ENCODE assay signal across 16 cellular contexts in the genomic region with DNA sequence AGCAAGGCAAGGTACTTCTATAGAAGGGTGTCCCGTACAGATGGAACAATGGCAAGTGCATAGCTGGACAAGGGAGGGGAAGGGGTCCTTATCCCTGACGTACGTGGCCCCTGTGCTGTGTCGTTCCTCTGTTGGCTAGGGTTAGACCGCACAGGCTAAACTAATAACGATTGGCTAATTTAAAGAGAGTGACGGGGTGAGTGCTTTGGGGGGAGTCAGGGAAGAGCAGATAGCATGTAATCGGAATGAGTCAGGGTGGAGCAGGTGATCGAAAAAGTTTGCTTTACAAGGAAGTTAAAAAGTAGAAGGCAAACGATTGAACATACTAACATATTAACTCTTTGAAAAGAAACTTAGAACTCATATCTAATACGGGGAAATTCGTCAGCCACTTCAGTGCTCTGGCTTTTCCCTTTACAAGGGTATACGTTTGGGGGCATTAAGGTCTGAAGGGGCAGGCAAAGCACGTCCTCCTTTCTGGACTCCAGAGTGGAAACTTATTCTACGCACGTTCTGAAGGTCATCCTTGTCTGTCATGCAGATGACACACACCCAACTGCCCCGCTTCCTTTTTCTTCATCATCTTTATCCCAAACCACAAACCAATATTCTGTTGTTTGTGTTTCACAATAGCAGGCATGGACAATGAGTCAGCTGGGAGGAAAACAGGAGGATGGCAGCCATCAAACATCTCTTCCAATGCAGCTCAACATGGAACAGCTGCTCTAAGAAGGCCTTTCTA. TPM values are rescaled to one million over a fixed set of nuclear protein-coding genes. Genes with fewer than 3 reads are reported as not detected.
A peak's percentile ranks its signal among the peaks of the same experiment; 100 is the strongest.
DNase-seq lines count a peak whose midpoint lies in the region; ATAC-seq and TF ChIP-seq lines count a peak whose summit lies in the region.
"Had no signal": no experiment of that assay in that cellular context is flagged by ENCODE, and none has a peak within 500 bp of the region (broad histone marks: within the 10 kb centered on the region; RNA-seq: fewer than 3 reads in every experiment).

No MANE protein-coding gene starts in this region.

- no peak for TF ChIP-seq EP300 in suprapubic skin (IDR thresholded peaks at IDR 0.05)

- no peak overlapping the region for H3K4me2 ChIP-seq in mammary epithelial cell (ENCODE audit: insufficient read depth, low read depth, low read length)

- H3K36me3 Mint-ChIP-seq in activated CD4-positive, alpha-beta T cell treated with anti-CD3 and anti-CD28 coated beads, Interleukin-2, amount 10 ng/mL, durations not matched to agents 24 days and 14 days (ENCODE audit: low read depth) = peaks cover 6% of the 10 kb centered on the region

- H3K9ac ChIP-seq in mammary epithelial cell (ENCODE audit: insufficient read depth, low read length) = no peak overlapping the region

- H2AFZ ChIP-seq in mammary epithelial cell (ENCODE audit: low read depth, low read length) = no peak overlapping the region

- TF ChIP-seq CTCF in mammary epithelial cell (conservative IDR thresholded peaks at IDR 0.05 in 1 of 2, IDR thresholded peaks at IDR 0.05 in 1 of 2; ENCODE audit: extremely low read depth in 1 of 2, insufficient read depth in 1 of 2, low read depth in 1 of 2, low read length in 2 of 2) (no peak), suprapubic skin (IDR thresholded peaks at IDR 0.05) (no peak), tibial artery (IDR thresholded peaks at IDR 0.05) (no peak)

- H3K27ac ChIP-seq in mammary epithelial cell (ENCODE audit: insufficient read depth, low read depth, low read length) = no peak overlapping the region
- H3K27ac ChIP-seq in suprapubic skin = no peak overlapping the region
- H3K27ac ChIP-seq in tibial artery = no peak overlapping the region
- H3K27ac ChIP-seq: epithelial cell of prostate had no signal

- CTCF ChIA-PET in mammary epithelial cell (lab: Charles Lee; ENCODE audit: low non-redundant PET) = no interaction called here

- no peaks in the 10 kb centered on the region for H3K79me2 ChIP-seq in mammary epithelial cell (ENCODE audit: insufficient read depth, low read length)

- H3K27me3 Mint-ChIP-seq in activated CD4-positive, alpha-beta T cell treated with anti-CD3 and anti-CD28 coated beads, Interleukin-2, amount 10 ng/mL, durations not matched to agents 24 days and 14 days = peaks cover 3% of the 10 kb centered on the region
- H3K27me3 Mint-ChIP-seq: activated CD8-positive, alpha-beta T cell treated with anti-CD3 and anti-CD28 coated beads for 36 hours; T-helper 17 cell had no signal

- dilution Hi-C loops in mammary epithelial cell (cut with HindIII; ENCODE audit: low sequenced_read_pairs) = no loop called here

- H3K27ac Mint-ChIP-seq in activated CD4-positive, alpha-beta T cell treated with anti-CD3 and anti-CD28 coated beads, Interleukin-2, amount 10 ng/mL, durations not matched to agents 24 days and 14 days = no peak overlapping the region
- H3K27ac Mint-ChIP-seq: activated CD8-positive, alpha-beta T cell treated with anti-CD3 and anti-CD28 coated beads for 36 hours; T-helper 17 cell had no signal

- peaks cover 5% of the 10 kb centered on the region for H3K4me1 Mint-ChIP-seq in activated CD4-positive, alpha-beta T cell treated with anti-CD3 and anti-CD28 coated beads, Interleukin-2, amount 10 ng/mL, durations not matched to agents 24 days and 14 days
- H3K4me1 Mint-ChIP-seq: neural crest cell, T-helper 17 cell had no signal

- H3K4me3 Mint-ChIP-seq in activated CD4-positive, alpha-beta T cell treated with anti-CD3 and anti-CD28 coated beads, Interleukin-2, amount 10 ng/mL, durations not matched to agents 24 days and 14 days = no peak overlapping the region
- H3K4me3 Mint-ChIP-seq: activated CD8-positive, alpha-beta T cell treated with anti-CD3 and anti-CD28 coated beads for 36 hours; neural crest cell; T-helper 17 cell had no signal

- H3K4me1 ChIP-seq in mammary epithelial cell (ENCODE audit: insufficient read depth, low read length) (no peaks in the 10 kb centered on the region), suprapubic skin (no peaks in the 10 kb centered on the region), tibial artery (no peaks in the 10 kb centered on the region)

- H3K9me3 Mint-ChIP-seq in activated CD4-positive, alpha-beta T cell treated with anti-CD3 and anti-CD28 coated beads, Interleukin-2, amount 10 ng/mL, durations not matched to agents 24 days and 14 days = peaks cover 23% of the 10 kb centered on the region

- H3K9me3 ChIP-seq in mammary epithelial cell (replicated peaks; ENCODE audit: insufficient read depth, low read length) (peaks cover 10% of the 10 kb centered on the region), suprapubic skin (peaks cover 4% of the 10 kb centered on the region), tibial artery (peaks cover 0 to 4% (median 0%) of the 10 kb centered on the region in 3 donors)

- no peaks in the 10 kb centered on the region for H3K36me3 ChIP-seq in mammary epithelial cell (ENCODE audit: insufficient read depth, low read length)
- H3K36me3 ChIP-seq in suprapubic skin = no peaks in the 10 kb centered on the region
- no peaks in the 10 kb centered on the region for H3K36me3 ChIP-seq in tibial artery

- no peak for ATAC-seq in HG02588 (IDR thresholded peaks at IDR 0.05; ENCODE audit: unreplicated experiment)
- ATAC-seq: activated CD8-positive, alpha-beta T cell treated with anti-CD3 and anti-CD28 coated beads for 36 hours; left lobe of liver; T-helper 17 cell had no signal

- H4K20me1 ChIP-seq in mammary epithelial cell (ENCODE audit: insufficient read depth, low read length) = no peaks in the 10 kb centered on the region

- H3K4me3 ChIP-seq in mammary epithelial cell (replicated peaks in 1 of 3; ENCODE audit: insufficient read depth in 1 of 3, low read depth in 2 of 3, low read length in 3 of 3) (no peak overlapping the region), suprapubic skin (no peak overlapping the region), tibial artery (no peak overlapping the region)

- WGBS in mammary epithelial cell (ENCODE audit: low coverage, missing lambda C conversion rate) = 57% methylated on average over 17 of the region's 17 CpGs
- 83% methylated on average over 17 of the region's 17 CpGs for WGBS in suprapubic skin

- in situ Hi-C loops in mammary epithelial cell (cut with MboI; ENCODE audit: low sequenced_read_pairs in 2 of 2) = no loop called here

- H3K27me3 ChIP-seq in mammary epithelial cell (ENCODE audit: insufficient read depth, low read length) (no peaks in the 10 kb centered on the region), suprapubic skin (no peaks in the 10 kb centered on the region), tibial artery (no peaks in the 10 kb centered on the region)

- no TSS peak for BruUV-seq in mammary epithelial cell (replicated peaks; lab: Mats Ljungman, UMichigan)

- DNase-seq in activated CD4-positive, alpha-beta T cell treated with anti-CD3 and anti-CD28 coated beads, Interleukin-2, amount 10 ng/mL, durations not matched to agents 24 days and 14 days = peak; percentile 47
- no peak for DNase-seq in activated CD4-positive, alpha-beta T cell treated with anti-CD3 and anti-CD28 coated beads for 1 hour
- peak; percentile 81 to 91 for DNase-seq in NOMO-1 (lab: John Stamatoyannopoulos, UW; ENCODE audit: unreplicated experiment in 2 of 2)
- DNase-seq in mammary epithelial cell = peak; percentile 52
- peak; percentile 4 to 34 for DNase-seq in suprapubic skin (ENCODE audit: low spot score in 2 of 2)
- no peak for DNase-seq in tibial artery
- DNase-seq in SK-N-DZ (ENCODE audit: low spot score) = no peak
- DNase-seq: activated CD8-positive, alpha-beta T cell treated with anti-CD3 and anti-CD28 coated beads for 36 hours; activated naive CD4-positive, alpha-beta T cell; caudate nucleus; KG1; T-helper 17 cell had no signal

- no peak for TF ChIP-seq POLR2A in suprapubic skin (IDR thresholded peaks at IDR 0.05)

- intact Hi-C loops in activated CD4-positive, alpha-beta T cell treated with anti-CD3 and anti-CD28 coated beads, Interleukin-2, amount 10 ng/mL, durations not matched to agents 24 days and 14 days (cut with micrococcal nuclease) = no loop called here
- intact Hi-C loops in mammary epithelial cell (cut with micrococcal nuclease) = no loop called here
- intact Hi-C loops in tibial artery (cut with DNase I; ENCODE audit: low total_unique reads) = no loop called here

RNA-seq across cellular contexts. Expression of gene CRLF2, which starts 10.2 kb away (rescaled TPM):
- 0.95 and 1.5 TPM in 2 replicates for total RNA-seq in activated CD4-positive, alpha-beta T cell treated with anti-CD3 and anti-CD28 coated beads, Interleukin-2, amount 10 ng/mL, durations not matched to agents 24 days and 14 days
- total RNA-seq in mammary epithelial cell = not detected
- polyA plus RNA-seq in mammary epithelial cell = not detected
- polyA minus RNA-seq in mammary epithelial cell = not detected
- under 1 TPM in 1 of 4 donors, not detected in 3; 0.31 TPM for total RNA-seq in suprapubic skin
- polyA plus RNA-seq in SK-N-DZ (2014; cell fraction: cytosol; rRNA removed) = not detected in 2 replicates
- polyA plus RNA-seq in SK-N-DZ (2014; cell fraction: nucleus; rRNA removed) = not detected in 2 replicates
- total RNA-seq: left lobe of liver, neural crest cell had no signal

RNA-seq across cellular contexts. Expression of gene CSF2RA, which starts 45.9 kb away (rescaled TPM):
- total RNA-seq in activated CD4-positive, alpha-beta T cell treated with anti-CD3 and anti-CD28 coated beads, Interleukin-2, amount 10 ng/mL, durations not matched to agents 24 days and 14 days = 0.28 and 0.30 TPM in 2 replicates
- total RNA-seq in mammary epithelial cell (not detected), suprapubic skin (1 to 10 TPM; 3.7 to 8.5 (median 5.2) TPM)
- not detected for polyA plus RNA-seq in mammary epithelial cell
- polyA minus RNA-seq in mammary epithelial cell = not detected
- not detected in 2 replicates for polyA plus RNA-seq in SK-N-DZ (2014; cell fraction: cytosol; rRNA removed)
- not detected in 2 replicates for polyA plus RNA-seq in SK-N-DZ (2014; cell fraction: nucleus; rRNA removed)
- total RNA-seq: activated CD8-positive, alpha-beta T cell treated with anti-CD3 and anti-CD28 coated beads for 36 hours had no signal

Comparison
In these comparisons a context has a peak if more than half of its experiments do, and no peak if none do; other contexts are left out.
1. DNase-seq: peak in activated CD4-positive, alpha-beta T cell treated with anti-CD3 and anti-CD28 coated beads, Interleukin-2, amount 10 ng/mL, durations not matched to agents 24 days and 14 days (single experiment), NOMO-1 (2 of 2), mammary epithelial cell (single experiment) and suprapubic skin (2 of 2); none in activated CD4-positive, alpha-beta T cell treated with anti-CD3 and anti-CD28 coated beads for 1 hour (single experiment), tibial artery (0 of 2) and SK-N-DZ (single experiment).